1 cellular context compared by ENCODE assay signal in the genomic region with DNA sequence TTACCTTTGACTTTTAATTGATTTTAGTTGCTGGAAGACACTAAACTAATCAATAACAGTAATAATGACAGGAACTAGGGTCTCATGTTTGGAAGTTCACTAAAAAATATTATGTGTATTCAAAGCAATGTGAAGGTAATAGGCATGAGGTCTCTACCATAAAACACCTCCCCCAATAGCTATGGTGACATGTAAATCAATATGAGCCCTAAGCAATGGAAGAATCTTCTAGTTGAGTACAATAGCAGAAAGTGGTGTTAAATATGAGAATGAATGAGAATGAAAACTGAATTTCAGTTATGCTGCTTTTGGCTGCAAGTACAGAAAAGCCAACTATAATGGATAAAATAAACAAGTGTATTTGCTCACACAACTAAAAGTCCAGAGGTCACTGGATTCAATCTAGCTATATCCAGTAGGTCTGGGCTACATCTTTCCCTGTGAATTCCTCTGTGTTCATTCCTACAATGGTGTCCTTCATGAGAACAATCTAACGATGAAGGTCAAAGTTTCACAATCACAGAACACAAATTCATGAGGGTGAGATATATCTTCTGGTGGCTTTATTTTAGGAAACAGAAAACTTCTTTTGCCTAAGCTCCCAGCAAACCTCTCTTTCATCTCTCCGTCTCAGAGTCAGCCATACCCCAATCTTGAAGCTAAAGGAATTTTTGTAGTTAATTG.
TF ChIP-seq lines count a peak whose summit lies in the region.

No MANE protein-coding gene starts in this region.

TF ChIP-seq in HepG2, 621 proteins besides CTCF, POLR2A, EP300 and RAD21 (continued from another document):
- TF ChIP-seq, protein P1, sequence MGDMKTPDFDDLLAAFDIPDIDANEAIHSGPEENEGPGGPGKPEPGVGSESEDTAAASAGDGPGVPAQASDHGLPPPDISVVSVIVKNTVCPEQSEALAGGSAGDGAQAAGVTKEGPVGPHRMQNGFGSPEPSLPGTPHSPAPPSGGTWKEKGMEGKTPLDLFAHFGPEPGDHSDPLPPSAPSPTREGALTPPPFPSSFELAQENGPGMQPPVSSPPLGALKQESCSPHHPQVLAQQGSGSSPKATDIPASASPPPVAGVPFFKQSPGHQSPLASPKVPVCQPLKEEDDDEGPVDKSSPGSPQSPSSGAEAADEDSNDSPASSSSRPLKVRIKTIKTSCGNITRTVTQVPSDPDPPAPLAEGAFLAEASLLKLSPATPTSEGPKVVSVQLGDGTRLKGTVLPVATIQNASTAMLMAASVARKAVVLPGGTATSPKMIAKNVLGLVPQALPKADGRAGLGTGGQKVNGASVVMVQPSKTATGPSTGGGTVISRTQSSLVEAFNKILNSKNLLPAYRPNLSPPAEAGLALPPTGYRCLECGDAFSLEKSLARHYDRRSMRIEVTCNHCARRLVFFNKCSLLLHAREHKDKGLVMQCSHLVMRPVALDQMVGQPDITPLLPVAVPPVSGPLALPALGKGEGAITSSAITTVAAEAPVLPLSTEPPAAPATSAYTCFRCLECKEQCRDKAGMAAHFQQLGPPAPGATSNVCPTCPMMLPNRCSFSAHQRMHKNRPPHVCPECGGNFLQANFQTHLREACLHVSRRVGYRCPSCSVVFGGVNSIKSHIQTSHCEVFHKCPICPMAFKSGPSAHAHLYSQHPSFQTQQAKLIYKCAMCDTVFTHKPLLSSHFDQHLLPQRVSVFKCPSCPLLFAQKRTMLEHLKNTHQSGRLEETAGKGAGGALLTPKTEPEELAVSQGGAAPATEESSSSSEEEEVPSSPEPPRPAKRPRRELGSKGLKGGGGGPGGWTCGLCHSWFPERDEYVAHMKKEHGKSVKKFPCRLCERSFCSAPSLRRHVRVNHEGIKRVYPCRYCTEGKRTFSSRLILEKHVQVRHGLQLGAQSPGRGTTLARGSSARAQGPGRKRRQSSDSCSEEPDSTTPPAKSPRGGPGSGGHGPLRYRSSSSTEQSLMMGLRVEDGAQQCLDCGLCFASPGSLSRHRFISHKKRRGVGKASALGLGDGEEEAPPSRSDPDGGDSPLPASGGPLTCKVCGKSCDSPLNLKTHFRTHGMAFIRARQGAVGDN (CRISPR knock-in tag; IDR thresholded peaks at IDR 0.05), result no peak
